Comparison of ENCODE assay signal across 8 cellular contexts in genomic region chr5:180291943-180292831, GRCh38. TPM values are rescaled to one million over a fixed set of nuclear protein-coding genes. Genes with fewer than 3 reads are reported as not detected.
DNase-seq lines count a peak whose midpoint lies in the region; ATAC-seq and TF ChIP-seq lines count a peak whose summit lies in the region.

Gene MAPK9, minus strand, starts transcription at chr5:180292083. Its CDS starts 11,522 bp downstream, at chr5:180280561.

- H3K9ac ChIP-seq in HUES6 (ENCODE audit: low read length) (peak within 1 kb of the TSS; percentile 86), fibroblast of lung (ENCODE audit: insufficient read depth, low read length) (peak within 1 kb of the TSS; percentile 69)

- 0 out of 2 replicates have a peak, but pooled peaks cover 5% of the 10 kb centered on the region for H3K36me3 ChIP-seq in HUES6 (ENCODE audit: control insufficient read depth, insufficient read depth, low read length)
- H3K36me3 ChIP-seq in Peyer's patch = no peaks in the 10 kb centered on the region
- no peaks in the 10 kb centered on the region for H3K36me3 ChIP-seq in fibroblast of lung (ENCODE audit: control insufficient read depth, insufficient read depth, low read length)

- no peaks in the 10 kb centered on the region for H3K27me3 ChIP-seq in HUES6 (ENCODE audit: control insufficient read depth, insufficient read depth, low read length)
- H3K27me3 ChIP-seq in Peyer's patch = no peaks in the 10 kb centered on the region
- H3K27me3 ChIP-seq in fibroblast of lung (ENCODE audit: control insufficient read depth, insufficient read depth, low read length) = no peaks in the 10 kb centered on the region

- H3K27ac ChIP-seq in HUES6 (ENCODE audit: low read depth, low read length) (peak within 1 kb of the TSS; percentile 89; the same call in 1 of the 2 replicates), Peyer's patch (peak within 1 kb of the TSS; percentile 88 to 98 (median 92)), fibroblast of lung (ENCODE audit: insufficient read depth, low read length) (peak within 1 kb of the TSS; percentile 43)

- ATAC-seq in GM21390 (IDR thresholded peaks at IDR 0.05; ENCODE audit: unreplicated experiment) = peak; percentile 83
- ATAC-seq in naive thymus-derived CD8-positive, alpha-beta T cell = peak; percentile 69 to 74
- ATAC-seq in stimulated activated naive B cell treated with anti-CD40 and anti-IgM and Interleukin-4, amounts not matched to agents 10 μg/mL and 1 μg/mL and 100 μg/mL, for 72 hours (replicated peaks) = peak; percentile 82 to 84

- no peaks in the 10 kb centered on the region for H3K9me3 Mint-ChIP-seq in activated T-helper 1 cell treated with anti-CD3 and anti-CD28 coated beads, Interleukin-12 subunit alpha, Interleukin-12 subunit beta, Interleukin-2, Interleukin-4 antibody, amounts not matched to agents 30 ng/mL and 10 ng/mL and 1 ng/mL, durations not matched to agents 14 hours and 24 hours and 36 hours
- no peaks in the 10 kb centered on the region for H3K9me3 Mint-ChIP-seq in naive thymus-derived CD8-positive, alpha-beta T cell
- H3K9me3 Mint-ChIP-seq in stimulated activated naive B cell treated with anti-CD40 and anti-IgM and Interleukin-4, amounts not matched to agents 10 μg/mL and 1 μg/mL and 100 μg/mL, for 72 hours = no peaks in the 10 kb centered on the region

- H2AFZ ChIP-seq in fibroblast of lung (ENCODE audit: low read length) = peak within 1 kb of the TSS; percentile 81

- POLR2A ChIA-PET in naive thymus-derived CD8-positive, alpha-beta T cell (lab: Charles Lee) = interaction anchor here (0.6 to 5.0 kb wide), 9 partner anchors 8 to 281 kb away, joined by 3 to 72 read pairs (median 4); no protein-coding TSS in a partner anchor

- H3K4me2 ChIP-seq in fibroblast of lung (ENCODE audit: extremely low read depth, insufficient read depth, low read length) = peak within 1 kb of the TSS; percentile 82

- peak within 1 kb of the TSS; percentile 93 for H3K4me3 ChIP-seq in HUES6 (ENCODE audit: low read depth, low read length)
- peak within 1 kb of the TSS; percentile 79 to 100 (median 90) for H3K4me3 ChIP-seq in Peyer's patch
- peak within 1 kb of the TSS; percentile 61 to 85 (median 74) for H3K4me3 ChIP-seq in fibroblast of lung (replicated peaks in 1 of 4; ENCODE audit: control extremely low read depth in 1 of 4, insufficient read depth in 1 of 4, low read depth in 3 of 4, low read length in 4 of 4)

- H3K4me1 ChIP-seq in HUES6 (ENCODE audit: control insufficient read depth, insufficient read depth, low read length) (peaks cover 22% of the 10 kb centered on the region), Peyer's patch (peaks cover 0 to 24% (median 13%) of the 10 kb centered on the region in 4 donors), fibroblast of lung (ENCODE audit: control insufficient read depth, extremely low read depth, insufficient read depth, low read length) (peaks cover 4% of the 10 kb centered on the region)

- no peaks in the 10 kb centered on the region for H4K20me1 ChIP-seq in fibroblast of lung (ENCODE audit: control insufficient read depth, extremely low read depth, insufficient read depth, low read length)

- H3K79me2 ChIP-seq in fibroblast of lung (ENCODE audit: control insufficient read depth, insufficient read depth, low read length) = peaks cover 12% of the 10 kb centered on the region

- H3K9me3 ChIP-seq in HUES6 (ENCODE audit: control insufficient read depth, insufficient read depth, low read depth, low read length) (no peaks in the 10 kb centered on the region), Peyer's patch (no peaks in the 10 kb centered on the region), fibroblast of lung (ENCODE audit: control insufficient read depth, insufficient read depth, low read depth, low read length) (no peaks in the 10 kb centered on the region)

- peak within 1 kb of the TSS; percentile 96 for H3K4me3 Mint-ChIP-seq in activated T-helper 1 cell treated with anti-CD3 and anti-CD28 coated beads, Interleukin-12 subunit alpha, Interleukin-12 subunit beta, Interleukin-2, Interleukin-4 antibody, amounts not matched to agents 30 ng/mL and 10 ng/mL and 1 ng/mL, durations not matched to agents 14 hours and 24 hours and 36 hours
- H3K4me3 Mint-ChIP-seq in naive thymus-derived CD8-positive, alpha-beta T cell = peak within 1 kb of the TSS; percentile 86 to 99 (median 96)
- H3K4me3 Mint-ChIP-seq in stimulated activated naive B cell treated with anti-CD40 and anti-IgM and Interleukin-4, amounts not matched to agents 10 μg/mL and 1 μg/mL and 100 μg/mL, for 72 hours = peak within 1 kb of the TSS; percentile 90 to 93

- no peaks in the 10 kb centered on the region for H3K27me3 Mint-ChIP-seq in activated T-helper 1 cell treated with anti-CD3 and anti-CD28 coated beads, Interleukin-12 subunit alpha, Interleukin-12 subunit beta, Interleukin-2, Interleukin-4 antibody, amounts not matched to agents 30 ng/mL and 10 ng/mL and 1 ng/mL, durations not matched to agents 14 hours and 24 hours and 36 hours (ENCODE audit: insufficient read depth)
- H3K27me3 Mint-ChIP-seq in naive thymus-derived CD8-positive, alpha-beta T cell = peaks cover 0 to 3% (median 0%) of the 10 kb centered on the region in 5 donors
- H3K27me3 Mint-ChIP-seq in stimulated activated naive B cell treated with anti-CD40 and anti-IgM and Interleukin-4, amounts not matched to agents 10 μg/mL and 1 μg/mL and 100 μg/mL, for 72 hours = no peaks in the 10 kb centered on the region

- H3K4me1 Mint-ChIP-seq in activated T-helper 1 cell treated with anti-CD3 and anti-CD28 coated beads, Interleukin-12 subunit alpha, Interleukin-12 subunit beta, Interleukin-2, Interleukin-4 antibody, amounts not matched to agents 30 ng/mL and 10 ng/mL and 1 ng/mL, durations not matched to agents 14 hours and 24 hours and 36 hours (ENCODE audit: low read depth) = peaks cover 26% of the 10 kb centered on the region
- peaks cover 39 to 71% (median 55%) of the 10 kb centered on the region in 4 donors for H3K4me1 Mint-ChIP-seq in naive thymus-derived CD8-positive, alpha-beta T cell
- H3K4me1 Mint-ChIP-seq in stimulated activated naive B cell treated with anti-CD40 and anti-IgM and Interleukin-4, amounts not matched to agents 10 μg/mL and 1 μg/mL and 100 μg/mL, for 72 hours = peaks cover 36 to 58% of the 10 kb centered on the region in 2 donors

- TF ChIP-seq CTCF in Peyer's patch (IDR thresholded peaks at IDR 0.05) (peak in 1 of 6 experiments; percentile 4), fibroblast of lung (conservative IDR thresholded peaks at IDR 0.05 in 1 of 2, IDR thresholded peaks at IDR 0.05 in 1 of 2; ENCODE audit: low read depth in 1 of 2, low read length in 2 of 2) (no peak)

- peaks cover 10% of the 10 kb centered on the region for H3K36me3 Mint-ChIP-seq in activated T-helper 1 cell treated with anti-CD3 and anti-CD28 coated beads, Interleukin-12 subunit alpha, Interleukin-12 subunit beta, Interleukin-2, Interleukin-4 antibody, amounts not matched to agents 30 ng/mL and 10 ng/mL and 1 ng/mL, durations not matched to agents 14 hours and 24 hours and 36 hours (ENCODE audit: low read depth)
- peaks cover 0 to 2% (median 0%) of the 10 kb centered on the region in 3 donors for H3K36me3 Mint-ChIP-seq in naive thymus-derived CD8-positive, alpha-beta T cell
- H3K36me3 Mint-ChIP-seq in stimulated activated naive B cell treated with anti-CD40 and anti-IgM and Interleukin-4, amounts not matched to agents 10 μg/mL and 1 μg/mL and 100 μg/mL, for 72 hours = peaks cover 5 to 11% of the 10 kb centered on the region in 2 donors

- peak; percentile 30 to 44 for TF ChIP-seq POLR2A in Peyer's patch (IDR thresholded peaks at IDR 0.05)

- peak within 1 kb of the TSS; percentile 98 for H3K27ac Mint-ChIP-seq in activated T-helper 1 cell treated with anti-CD3 and anti-CD28 coated beads, Interleukin-12 subunit alpha, Interleukin-12 subunit beta, Interleukin-2, Interleukin-4 antibody, amounts not matched to agents 30 ng/mL and 10 ng/mL and 1 ng/mL, durations not matched to agents 14 hours and 24 hours and 36 hours
- peak within 1 kb of the TSS; percentile 94 to 100 (median 100) for H3K27ac Mint-ChIP-seq in naive thymus-derived CD8-positive, alpha-beta T cell
- H3K27ac Mint-ChIP-seq in stimulated activated naive B cell treated with anti-CD40 and anti-IgM and Interleukin-4, amounts not matched to agents 10 μg/mL and 1 μg/mL and 100 μg/mL, for 72 hours = peak within 1 kb of the TSS; percentile 93

- intact Hi-C loops in activated T-helper 1 cell treated with anti-CD3 and anti-CD28 coated beads, Interleukin-12 subunit alpha, Interleukin-12 subunit beta, Interleukin-2, Interleukin-4 antibody, amounts not matched to agents 30 ng/mL and 10 ng/mL and 1 ng/mL, durations not matched to agents 14 hours and 24 hours and 36 hours (cut with micrococcal nuclease) = loop anchor here (2.0 to 10.0 kb wide), 8 partner anchors 83 to 953 kb away; partner anchors contain the start of genes CANX, CNOT6, RACK1 and RASGEF1C

- DNase-seq in DMS 273 (lab: John Stamatoyannopoulos, UW; ENCODE audit: unreplicated experiment) (peak; percentile 96), Peyer's patch (peak; percentile 86 to 93 (median 92)), fibroblast of lung (ENCODE audit: low read depth in 2 of 2) (peak; percentile 66 to 70)
- DNase-seq in activated T-helper 1 cell treated with anti-CD3 and anti-CD28 coated beads, Interleukin-12 subunit alpha, Interleukin-12 subunit beta, Interleukin-2, Interleukin-4 antibody, amounts not matched to agents 30 ng/mL and 10 ng/mL and 1 ng/mL, durations not matched to agents 14 hours and 24 hours and 36 hours (ENCODE audit: low spot score) = peak; percentile 83
- peak; percentile 80 to 94 (median 87) for DNase-seq in naive thymus-derived CD8-positive, alpha-beta T cell
- peak; percentile 78 for DNase-seq in stimulated activated naive B cell treated with anti-CD40 and anti-IgM and Interleukin-4, amounts not matched to agents 10 μg/mL and 1 μg/mL and 100 μg/mL, for 72 hours

RNA-seq across cellular contexts. Expression of gene MAPK9, which starts in this region (rescaled TPM):
- total RNA-seq in Peyer's patch (10 to 100 TPM; 25.1 to 31.3 (median 28.8) TPM), fibroblast of lung (24.7 and 27.6 TPM in 2 replicates)
- total RNA-seq in activated T-helper 1 cell treated with anti-CD3 and anti-CD28 coated beads, Interleukin-12 subunit alpha, Interleukin-12 subunit beta, Interleukin-2, Interleukin-4 antibody, amounts not matched to agents 30 ng/mL and 10 ng/mL and 1 ng/mL, durations not matched to agents 14 hours and 24 hours and 36 hours = 39.8 and 44.6 TPM in 2 replicates
- 36.8 and 43.1 TPM in 2 replicates for polyA plus RNA-seq in fibroblast of lung
- 17.3 and 20.8 TPM in 2 replicates for polyA plus RNA-seq in fibroblast of lung (2012)
- polyA minus RNA-seq in fibroblast of lung (ENCODE audit: low replicate concordance) = 11.3 and 25.7 TPM in 2 replicates
- 10 to 100 TPM; 37.2 to 39.9 TPM for total RNA-seq in naive thymus-derived CD8-positive, alpha-beta T cell
- polyA plus RNA-seq in naive thymus-derived CD8-positive, alpha-beta T cell = 10 to 100 TPM; 20.3 to 28.3 (median 24.0) TPM

Comparison
In these comparisons a context has a peak if more than half of its experiments do, and no peak if none do; other contexts are left out.
1. Peak in every context shown above with its lines: DNase-seq, ATAC-seq, H3K4me3 ChIP-seq and H3K27ac ChIP-seq.